In the genomic region with DNA sequence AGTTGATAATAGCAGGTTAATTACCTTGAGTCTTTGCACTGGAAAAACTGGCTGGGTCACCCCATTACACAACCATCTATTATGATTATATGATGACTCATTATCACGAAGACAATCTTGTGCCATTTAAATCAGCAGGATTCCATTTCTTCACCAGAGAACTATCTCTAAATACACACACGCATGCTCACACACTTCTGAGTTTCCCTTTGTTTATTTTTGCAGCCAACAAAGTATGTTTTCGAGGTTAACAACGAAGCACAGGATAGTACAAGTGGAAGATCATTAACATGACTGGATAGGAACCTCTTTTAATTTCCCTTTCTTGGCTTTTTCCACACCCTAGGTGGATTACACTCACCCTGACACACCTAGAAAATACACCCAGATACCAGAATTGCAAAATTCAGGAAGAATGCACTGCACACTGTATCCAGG, we compare ENCODE assay signal across 1 cellular context.
TF ChIP-seq lines count a peak whose summit lies in the region.

No MANE protein-coding gene starts in this region.

TF ChIP-seq in HEK293, 187 proteins besides CTCF, POLR2A, EP300 and RAD21 (continued from another document):
- TF ChIP-seq, protein P1, sequence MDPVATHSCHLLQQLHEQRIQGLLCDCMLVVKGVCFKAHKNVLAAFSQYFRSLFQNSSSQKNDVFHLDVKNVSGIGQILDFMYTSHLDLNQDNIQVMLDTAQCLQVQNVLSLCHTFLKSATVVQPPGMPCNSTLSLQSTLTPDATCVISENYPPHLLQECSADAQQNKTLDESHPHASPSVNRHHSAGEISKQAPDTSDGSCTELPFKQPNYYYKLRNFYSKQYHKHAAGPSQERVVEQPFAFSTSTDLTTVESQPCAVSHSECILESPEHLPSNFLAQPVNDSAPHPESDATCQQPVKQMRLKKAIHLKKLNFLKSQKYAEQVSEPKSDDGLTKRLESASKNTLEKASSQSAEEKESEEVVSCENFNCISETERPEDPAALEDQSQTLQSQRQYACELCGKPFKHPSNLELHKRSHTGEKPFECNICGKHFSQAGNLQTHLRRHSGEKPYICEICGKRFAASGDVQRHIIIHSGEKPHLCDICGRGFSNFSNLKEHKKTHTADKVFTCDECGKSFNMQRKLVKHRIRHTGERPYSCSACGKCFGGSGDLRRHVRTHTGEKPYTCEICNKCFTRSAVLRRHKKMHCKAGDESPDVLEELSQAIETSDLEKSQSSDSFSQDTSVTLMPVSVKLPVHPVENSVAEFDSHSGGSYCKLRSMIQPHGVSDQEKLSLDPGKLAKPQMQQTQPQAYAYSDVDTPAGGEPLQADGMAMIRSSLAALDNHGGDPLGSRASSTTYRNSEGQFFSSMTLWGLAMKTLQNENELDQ (tag by site-specific recombination; IDR thresholded peaks at IDR 0.05; ENCODE audit: low read depth): no peak
